8 cellular contexts compared by ENCODE assay signal in the genomic region with DNA sequence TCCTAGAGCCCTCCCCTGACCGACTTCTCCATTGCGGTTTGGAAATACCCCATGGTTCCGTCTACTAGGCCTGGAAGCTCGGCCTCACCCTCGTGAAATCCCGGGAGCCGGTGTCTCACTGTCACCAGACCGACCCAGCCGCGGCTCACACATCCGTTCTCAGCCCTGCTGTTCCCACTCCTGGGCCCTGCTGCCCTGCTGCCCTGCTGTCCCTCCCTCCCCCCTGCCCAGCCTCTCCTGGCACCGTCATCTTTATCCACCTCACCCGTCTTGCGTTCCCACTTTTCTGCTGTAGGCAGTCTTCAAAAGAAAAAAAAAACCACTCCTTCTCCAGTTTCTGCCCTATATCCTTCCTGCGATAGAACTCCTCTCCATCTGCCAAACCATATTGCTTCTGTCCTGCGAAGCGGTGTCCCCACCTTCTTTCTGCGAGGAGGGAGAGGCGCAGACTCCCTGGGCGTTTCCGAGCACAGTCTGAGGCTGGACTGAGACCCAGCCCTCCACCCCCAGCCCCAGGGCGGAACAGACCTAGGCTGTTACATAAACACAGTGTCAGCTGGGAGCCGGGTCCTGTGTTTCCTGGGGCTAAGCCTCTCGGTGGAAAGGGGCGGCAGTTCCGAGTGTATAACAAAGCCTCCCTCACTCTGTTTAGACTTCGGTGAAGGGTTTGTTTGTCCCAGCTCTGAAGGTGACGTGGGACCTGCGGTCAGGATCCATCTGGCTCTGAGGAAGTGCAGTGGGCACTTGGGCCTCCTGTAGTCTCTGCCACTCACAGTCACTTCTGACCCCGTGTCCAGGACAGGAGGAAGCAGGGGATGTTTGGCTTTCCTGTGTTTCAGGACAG. TPM values are rescaled to one million over a fixed set of nuclear protein-coding genes. Genes with fewer than 3 reads are reported as not detected.
A peak's percentile ranks its signal among the peaks of the same experiment; 100 is the strongest.
DNase-seq lines count a peak whose midpoint lies in the region; ATAC-seq and TF ChIP-seq lines count a peak whose summit lies in the region.

No MANE protein-coding gene starts in this region.

- no peak for ATAC-seq in natural killer cell treated with Interleukin-12 subunit alpha and Interleukin-12 subunit beta and Interleukin-15 and Interleukin-18, amount 100 ng/mL, for 72 hours
- ATAC-seq in GM21526 (IDR thresholded peaks at IDR 0.05; ENCODE audit: low FRiP score, unreplicated experiment), result no peak

- peaks cover 0 to 3% of the 10 kb centered on the region in 2 donors for H3K27me3 Mint-ChIP-seq in natural killer cell treated with Interleukin-12 subunit alpha and Interleukin-12 subunit beta and Interleukin-15 and Interleukin-18, amount 100 ng/mL, for 72 hours

- H3K4me3 Mint-ChIP-seq in natural killer cell treated with Interleukin-12 subunit alpha and Interleukin-12 subunit beta and Interleukin-15 and Interleukin-18, amount 100 ng/mL, for 72 hours, result peak overlapping the region; percentile 69

- H3K9me3 Mint-ChIP-seq in natural killer cell treated with Interleukin-12 subunit alpha and Interleukin-12 subunit beta and Interleukin-15 and Interleukin-18, amount 100 ng/mL, for 72 hours, result no peaks in the 10 kb centered on the region

- H3K4me1 Mint-ChIP-seq in natural killer cell treated with Interleukin-12 subunit alpha and Interleukin-12 subunit beta and Interleukin-15 and Interleukin-18, amount 100 ng/mL, for 72 hours (ENCODE audit: low read depth in 2 of 2), result peaks cover 31 to 32% of the 10 kb centered on the region in 2 donors

- peak overlapping the region; percentile 97 for H3K27ac ChIP-seq in VCaP

- no peaks in the 10 kb centered on the region for H3K36me3 Mint-ChIP-seq in natural killer cell treated with Interleukin-12 subunit alpha and Interleukin-12 subunit beta and Interleukin-15 and Interleukin-18, amount 100 ng/mL, for 72 hours

- H3K27ac Mint-ChIP-seq in natural killer cell treated with Interleukin-12 subunit alpha and Interleukin-12 subunit beta and Interleukin-15 and Interleukin-18, amount 100 ng/mL, for 72 hours, result peak overlapping the region; percentile 22 to 42

- peak; percentile 52 for DNase-seq in NCI-H2227 (lab: John Stamatoyannopoulos, UW; ENCODE audit: unreplicated experiment)
- no peak for DNase-seq in NCI-H2227 treated with DMSO at 0.1 percent for 48 hours (lab: John Stamatoyannopoulos, UW)
- peak; percentile 52 for DNase-seq in fibroblast of peridontal ligament (ENCODE audit: extremely low read depth)
- DNase-seq in natural killer cell treated with Interleukin-12 subunit alpha and Interleukin-12 subunit beta and Interleukin-15 and Interleukin-18, amount 100 ng/mL, for 72 hours (ENCODE audit: low spot score), result no peak
- DNase-seq in NCI-H1105 (lab: John Stamatoyannopoulos, UW), result no peak
- DNase-seq in SW 1271 (lab: John Stamatoyannopoulos, UW), result no peak

- no peak for TF ChIP-seq CTCF in VCaP (conservative IDR thresholded peaks at IDR 0.05)

RNA-seq across cellular contexts. Expression of a gene that starts 2.8 kb away (rescaled TPM):
- 100 to 1,000 TPM in 1 of 2 donors, 10 to 100 TPM in 1; 28.4 to 101 TPM for total RNA-seq in natural killer cell treated with Interleukin-12 subunit alpha and Interleukin-12 subunit beta and Interleukin-15 and Interleukin-18, amount 100 ng/mL, for 72 hours

RNA-seq across cellular contexts. Expression of a gene that starts 5.8 kb away (rescaled TPM):
- 10 to 100 TPM; 65.5 to 73.1 TPM for total RNA-seq in natural killer cell treated with Interleukin-12 subunit alpha and Interleukin-12 subunit beta and Interleukin-15 and Interleukin-18, amount 100 ng/mL, for 72 hours

RNA-seq across cellular contexts. Expression of a gene that starts 8.5 kb away (rescaled TPM):
- 100 to 1,000 TPM in 1 of 2 donors, 10 to 100 TPM in 1; 84.4 to 131 TPM for total RNA-seq in natural killer cell treated with Interleukin-12 subunit alpha and Interleukin-12 subunit beta and Interleukin-15 and Interleukin-18, amount 100 ng/mL, for 72 hours

RNA-seq across cellular contexts. Expression of a gene that starts 29.7 kb away (rescaled TPM):
- total RNA-seq in natural killer cell treated with Interleukin-12 subunit alpha and Interleukin-12 subunit beta and Interleukin-15 and Interleukin-18, amount 100 ng/mL, for 72 hours, result 100 to 1,000 TPM; 117 to 195 TPM

RNA-seq across cellular contexts. Expression of a gene that starts 31.4 kb away (rescaled TPM):
- 10 to 100 TPM; 12.5 to 16.2 TPM for total RNA-seq in natural killer cell treated with Interleukin-12 subunit alpha and Interleukin-12 subunit beta and Interleukin-15 and Interleukin-18, amount 100 ng/mL, for 72 hours

Comparison
In these comparisons a context has a peak if more than half of its experiments do, and no peak if none do; other contexts are left out.
1. DNase-seq: peak in NCI-H2227 (single experiment) and fibroblast of peridontal ligament (single experiment); none in NCI-H2227 treated with DMSO at 0.1 percent for 48 hours (single experiment), natural killer cell treated with Interleukin-12 subunit alpha and Interleukin-12 subunit beta and Interleukin-15 and Interleukin-18, amount 100 ng/mL, for 72 hours (single experiment), NCI-H1105 (single experiment) and SW 1271 (0 of 2).